Comparison of ENCODE assay signal across 8 cellular contexts in genomic region chr19:50803633-50804419, GRCh38. TPM values are rescaled to one million over a fixed set of nuclear protein-coding genes. Genes with fewer than 3 reads are reported as not detected.
DNase-seq lines count a peak whose midpoint lies in the region; ATAC-seq and TF ChIP-seq lines count a peak whose summit lies in the region.

No MANE protein-coding gene starts in this region.

- peak overlapping the region; percentile 97 for H3K27ac Mint-ChIP-seq in activated CD4-positive, alpha-beta memory T cell treated with anti-CD3 and anti-CD28 coated beads, Interleukin-2, amount 10 ng/mL, durations not matched to agents 7 days and 5 days

- H3K36me3 Mint-ChIP-seq in activated CD4-positive, alpha-beta memory T cell treated with anti-CD3 and anti-CD28 coated beads, Interleukin-2, amount 10 ng/mL, durations not matched to agents 7 days and 5 days (ENCODE audit: low read depth) = peaks cover 30% of the 10 kb centered on the region

- peak overlapping the region; percentile 81 for H3K4me3 ChIP-seq in Jurkat, Clone E6-1 (ENCODE audit: low read length)
- H3K4me3 ChIP-seq in fibroblast of mammary gland (ENCODE audit: control insufficient read depth, low read depth, low read length) = peak overlapping the region; percentile 99
- H3K4me3 ChIP-seq in ovary = peak overlapping the region; percentile 68

- DNase-seq in NCI-H1417 (lab: John Stamatoyannopoulos, UW) = peak; percentile 56 to 83 (median 74)
- DNase-seq in NCI-H1417 treated with DMSO at 0.1 percent for 48 hours (lab: John Stamatoyannopoulos, UW) = no peak
- DNase-seq in Jurkat, Clone E6-1 (ENCODE audit: low read depth, low spot score) = no peak
- DNase-seq in activated CD4-positive, alpha-beta memory T cell treated with anti-CD3 and anti-CD28 coated beads, Interleukin-2, amount 10 ng/mL, durations not matched to agents 7 days and 5 days = no peak
- DNase-seq in fibroblast of mammary gland (ENCODE audit: low read depth) = peak; percentile 10
- no peak for DNase-seq in ovary
- DNase-seq in LoVo (ENCODE audit: low spot score) = no peak

- 0 to 1% (median 1%) methylated on average over 37 to 40 of the region's 40 CpGs for WGBS in ovary, 3 donors

- TF ChIP-seq CTCF in fibroblast of mammary gland (conservative IDR thresholded peaks at IDR 0.05; ENCODE audit: control insufficient read depth, insufficient read depth, low read depth, low read length) = no peak
- TF ChIP-seq CTCF in ovary (IDR thresholded peaks at IDR 0.05) = no peak

- no peaks in the 10 kb centered on the region for H3K27me3 ChIP-seq in ovary

- H3K27ac ChIP-seq in ovary = peak overlapping the region; percentile 98 to 99

- intact Hi-C loops in ovary (cut with DNase I) = loop anchor here in 1 of 4 donors (10.0 kb wide), 1 partner anchor 419 kb away; the partner anchor contains the start of gene POLD1

- peaks cover 40% of the 10 kb centered on the region for H3K4me1 Mint-ChIP-seq in activated CD4-positive, alpha-beta memory T cell treated with anti-CD3 and anti-CD28 coated beads, Interleukin-2, amount 10 ng/mL, durations not matched to agents 7 days and 5 days

- no peaks in the 10 kb centered on the region for H3K36me3 ChIP-seq in ovary

- H3K4me1 ChIP-seq in ovary (ENCODE audit: insufficient read depth) = peaks cover 7% of the 10 kb centered on the region

- TF ChIP-seq POLR2A in ovary (IDR thresholded peaks at IDR 0.05) = no peak

- no peak for TF ChIP-seq EP300 in ovary (IDR thresholded peaks at IDR 0.05)

- H3K9me3 Mint-ChIP-seq in activated CD4-positive, alpha-beta memory T cell treated with anti-CD3 and anti-CD28 coated beads, Interleukin-2, amount 10 ng/mL, durations not matched to agents 7 days and 5 days = no peaks in the 10 kb centered on the region

- POLR2A ChIA-PET in activated CD4-positive, alpha-beta memory T cell treated with anti-CD3 and anti-CD28 coated beads, Interleukin-2, amount 10 ng/mL, durations not matched to agents 7 days and 5 days (lab: Charles Lee) = interaction anchor here (0.7 to 6.2 kb wide), 14 partner anchors 11 to 874 kb away, joined by 3 to 72 read pairs (median 3); partner anchors contain the start of genes ACP4, JOSD2 and NR1H2

- H3K4me3 Mint-ChIP-seq in activated CD4-positive, alpha-beta memory T cell treated with anti-CD3 and anti-CD28 coated beads, Interleukin-2, amount 10 ng/mL, durations not matched to agents 7 days and 5 days = peak overlapping the region; percentile 89

- CTCF ChIA-PET in activated CD4-positive, alpha-beta memory T cell treated with anti-CD3 and anti-CD28 coated beads, Interleukin-2, amount 10 ng/mL, durations not matched to agents 7 days and 5 days (lab: Charles Lee) = interaction anchor here (0.7 to 1.4 kb wide), 2 partner anchors 79 to 118 kb away, joined by 3 to 4 read pairs; no protein-coding TSS in a partner anchor

- no peaks in the 10 kb centered on the region for H3K27me3 Mint-ChIP-seq in activated CD4-positive, alpha-beta memory T cell treated with anti-CD3 and anti-CD28 coated beads, Interleukin-2, amount 10 ng/mL, durations not matched to agents 7 days and 5 days

- no peak for ATAC-seq in GM19455 (IDR thresholded peaks at IDR 0.05; ENCODE audit: unreplicated experiment)

- H3K9me3 ChIP-seq in ovary = no peaks in the 10 kb centered on the region

RNA-seq across cellular contexts. Expression of gene ACP4, which starts 13.6 kb away (rescaled TPM):
- not detected for polyA plus RNA-seq in Jurkat, Clone E6-1 (2012; ENCODE audit: insufficient read depth, insufficient read length)
- not detected for total RNA-seq in activated CD4-positive, alpha-beta memory T cell treated with anti-CD3 and anti-CD28 coated beads, Interleukin-2, amount 10 ng/mL, durations not matched to agents 7 days and 5 days
- total RNA-seq in ovary = not detected
- polyA plus RNA-seq in ovary = not detected

RNA-seq across cellular contexts. Expression of gene KLK1, which starts 19.8 kb away (rescaled TPM):
- polyA plus RNA-seq in Jurkat, Clone E6-1 (2012; ENCODE audit: insufficient read depth, insufficient read length) = 4.6 TPM
- total RNA-seq in activated CD4-positive, alpha-beta memory T cell treated with anti-CD3 and anti-CD28 coated beads, Interleukin-2, amount 10 ng/mL, durations not matched to agents 7 days and 5 days = 1 to 10 TPM; 2.2 to 2.6 TPM
- total RNA-seq in ovary = under 1 TPM in 6 of 7 donors, not detected in 1; 0.40 to 0.95 (median 0.57) TPM
- 1 to 10 TPM in 1 of 2 donors, under 1 TPM in 1; 0.23 to 1.2 TPM for polyA plus RNA-seq in ovary

RNA-seq across cellular contexts. Expression of gene KLK15, which starts 29.5 kb away (rescaled TPM):
- polyA plus RNA-seq in Jurkat, Clone E6-1 (2012; ENCODE audit: insufficient read depth, insufficient read length) = not detected
- not detected for total RNA-seq in activated CD4-positive, alpha-beta memory T cell treated with anti-CD3 and anti-CD28 coated beads, Interleukin-2, amount 10 ng/mL, durations not matched to agents 7 days and 5 days
- not detected for total RNA-seq in ovary
- not detected for polyA plus RNA-seq in ovary

RNA-seq across cellular contexts. Expression of gene GPR32, which starts 33.6 kb away (rescaled TPM):
- not detected for polyA plus RNA-seq in Jurkat, Clone E6-1 (2012; ENCODE audit: insufficient read depth, insufficient read length)
- total RNA-seq in activated CD4-positive, alpha-beta memory T cell treated with anti-CD3 and anti-CD28 coated beads, Interleukin-2, amount 10 ng/mL, durations not matched to agents 7 days and 5 days = not detected
- not detected for total RNA-seq in ovary
- polyA plus RNA-seq in ovary = not detected

RNA-seq across cellular contexts. Expression of gene KLK3, which starts 50.9 kb away (rescaled TPM):
- not detected for polyA plus RNA-seq in Jurkat, Clone E6-1 (2012; ENCODE audit: insufficient read depth, insufficient read length)
- total RNA-seq in activated CD4-positive, alpha-beta memory T cell treated with anti-CD3 and anti-CD28 coated beads, Interleukin-2, amount 10 ng/mL, durations not matched to agents 7 days and 5 days = not detected
- under 1 TPM in 1 of 7 donors, not detected in 6; 0.20 TPM for total RNA-seq in ovary
- under 1 TPM; 0.13 to 0.24 TPM for polyA plus RNA-seq in ovary

Comparison
In these comparisons a context has a peak if more than half of its experiments do, and no peak if none do; other contexts are left out.
1. DNase-seq: peak in NCI-H1417 (3 of 3) and fibroblast of mammary gland (single experiment); none in NCI-H1417 treated with DMSO at 0.1 percent for 48 hours (single experiment), Jurkat, Clone E6-1 (single experiment), activated CD4-positive, alpha-beta memory T cell treated with anti-CD3 and anti-CD28 coated beads, Interleukin-2, amount 10 ng/mL, durations not matched to agents 7 days and 5 days (single experiment), ovary (0 of 5) and LoVo (single experiment).
2. Peak in every context shown above with its lines, with median percentiles within 50 percentile points of each other: H3K4me3 ChIP-seq.